ENCODE assay signal across 7 cellular contexts in the genomic region with DNA sequence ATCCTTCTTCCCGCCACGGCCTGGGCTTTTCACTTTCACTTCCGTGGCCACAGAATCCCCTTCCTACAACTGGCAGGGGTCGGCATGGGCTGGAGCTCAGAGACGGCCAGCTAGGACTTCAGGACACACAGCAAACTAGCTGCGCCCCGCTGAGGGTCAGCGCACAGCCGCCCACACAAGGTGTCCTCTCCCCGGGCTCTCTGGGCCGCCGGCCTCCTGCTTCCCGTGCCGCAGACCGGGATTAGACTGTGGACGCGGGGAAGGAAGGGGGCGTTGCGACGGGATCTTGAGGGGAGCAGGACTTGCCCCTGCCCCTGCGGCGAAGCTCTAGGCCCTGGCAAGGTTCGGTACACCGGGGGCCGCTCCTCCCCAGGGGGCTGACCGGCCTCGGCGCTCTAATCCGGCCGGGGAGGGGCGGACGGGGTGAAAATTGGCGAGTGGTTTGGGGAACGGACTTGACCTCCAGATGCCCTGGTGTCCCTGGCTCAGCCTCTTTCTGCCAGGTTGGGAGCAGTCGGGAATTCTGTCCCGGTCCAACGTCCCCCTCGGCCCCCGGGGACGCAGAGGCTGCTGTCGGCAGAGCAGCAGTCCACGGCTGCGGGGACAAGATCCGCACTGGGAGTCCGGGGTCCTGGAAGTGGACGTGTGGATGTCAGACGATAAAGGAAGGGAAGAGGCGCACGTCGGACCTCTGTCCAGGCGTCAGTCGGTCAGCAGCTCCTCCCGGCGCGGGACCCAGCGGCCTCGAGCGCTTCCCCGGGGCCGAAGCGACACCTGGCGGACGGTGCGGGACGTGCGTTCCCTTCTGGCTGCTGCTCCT. TPM values are rescaled to one million over a fixed set of nuclear protein-coding genes. Genes with fewer than 3 reads are reported as not detected.
DNase-seq lines count a peak whose midpoint lies in the region; ATAC-seq and TF ChIP-seq lines count a peak whose summit lies in the region.

No MANE protein-coding gene starts in this region.

- H3K4me3 ChIP-seq in fibroblast of villous mesenchyme (ENCODE audit: low read depth, low read length) = no peak overlapping the region

- ATAC-seq in stimulated activated naive CD8-positive, alpha-beta T cell treated with anti-CD3 and anti-CD28 coated beads, Interleukin-15, Interleukin-2, amounts not matched to agents 100 U/mL and 50 U/mL, for 24 hours = peak; percentile 62

- no peaks in the 10 kb centered on the region for H3K9me3 Mint-ChIP-seq in neural crest cell

- H3K27ac Mint-ChIP-seq in neural crest cell (ENCODE audit: unreplicated experiment) = no peak overlapping the region

- H3K4me1 Mint-ChIP-seq in neural crest cell = peaks cover 38% of the 10 kb centered on the region

- H3K4me3 Mint-ChIP-seq in neural crest cell = peak overlapping the region; percentile 86

- H3K36me3 Mint-ChIP-seq in neural crest cell (ENCODE audit: low read depth) = no peaks in the 10 kb centered on the region

- peak; percentile 40 for DNase-seq in HS-27A (ENCODE audit: low read depth)
- peak; percentile 56 for DNase-seq in RPMI7951 (ENCODE audit: low read depth)
- peak; percentile 92 for DNase-seq in activated effector memory CD4-positive, alpha-beta T cell treated with anti-CD3 and anti-CD28 coated beads, Interleukin-2, amount 50 U/mL, for 16 hours
- DNase-seq in fibroblast of villous mesenchyme (ENCODE audit: low read depth) = peak; percentile 70
- peak; percentile 96 for DNase-seq in neural crest cell (ENCODE audit: low read depth, low spot score)
- DNase-seq in stimulated activated naive CD8-positive, alpha-beta T cell treated with anti-CD3 and anti-CD28 coated beads, Interleukin-15, Interleukin-2, amounts not matched to agents 100 U/mL and 50 U/mL, for 24 hours = peak; percentile 90

- H3K27me3 Mint-ChIP-seq in neural crest cell (ENCODE audit: low read depth) = peaks cover 55% of the 10 kb centered on the region

- TF ChIP-seq CTCF in GM12874 (IDR thresholded peaks at IDR 0.05; ENCODE audit: insufficient read depth, low read depth, low read length) (peak; percentile 98), fibroblast of villous mesenchyme (IDR thresholded peaks at IDR 0.05; ENCODE audit: insufficient read depth, low read depth, low read length) (peak; percentile 83), neural crest cell (conservative IDR thresholded peaks at IDR 0.05) (peak; percentile 94)

RNA-seq across cellular contexts. Expression of a gene that starts 1.8 kb away (rescaled TPM):
- not detected in 2 replicates for total RNA-seq in RPMI7951 (2014; rRNA removed; shearing (Covaris generic))
- total RNA-seq in fibroblast of villous mesenchyme (not detected in 2 replicates), neural crest cell (112 and 115 TPM in 2 replicates)

RNA-seq across cellular contexts. Expression of a gene that starts 20.6 kb away (rescaled TPM):
- total RNA-seq in RPMI7951 (2014; rRNA removed; shearing (Covaris generic)) = 27.6 and 37.6 TPM in 2 replicates
- total RNA-seq in fibroblast of villous mesenchyme (14.7 and 14.8 TPM in 2 replicates), neural crest cell (22.7 and 23.8 TPM in 2 replicates)

RNA-seq across cellular contexts. Expression of a gene that starts 29.0 kb away (rescaled TPM):
- 213 and 217 TPM in 2 replicates for total RNA-seq in RPMI7951 (2014; rRNA removed; shearing (Covaris generic))
- total RNA-seq in fibroblast of villous mesenchyme (70.8 and 102 TPM in 2 replicates), neural crest cell (92.1 and 102 TPM in 2 replicates)

RNA-seq across cellular contexts. Expression of a gene that starts 37.6 kb away (rescaled TPM):
- not detected in 2 replicates for total RNA-seq in RPMI7951 (2014; rRNA removed; shearing (Covaris generic))
- total RNA-seq in fibroblast of villous mesenchyme = 0.32 TPM in 1 of 2 replicates, not detected in the other
- total RNA-seq in neural crest cell = 0.68 TPM in 1 of 2 replicates, not detected in the other

RNA-seq across cellular contexts. Expression of a gene that starts 46.3 kb away (rescaled TPM):
- total RNA-seq in RPMI7951 (2014; rRNA removed; shearing (Covaris generic)) = 69.6 and 93.2 TPM in 2 replicates
- total RNA-seq in fibroblast of villous mesenchyme = 71.7 and 76.7 TPM in 2 replicates
- total RNA-seq in neural crest cell = 107 and 108 TPM in 2 replicates

Comparison
In these comparisons a context has a peak if more than half of its experiments do, and no peak if none do; other contexts are left out.
1. DNase-seq: peak in every context shown above with its lines; median percentile 96 in neural crest cell; 92 in activated effector memory CD4-positive, alpha-beta T cell treated with anti-CD3 and anti-CD28 coated beads, Interleukin-2, amount 50 U/mL, for 16 hours; 90 in stimulated activated naive CD8-positive, alpha-beta T cell treated with anti-CD3 and anti-CD28 coated beads, Interleukin-15, Interleukin-2, amounts not matched to agents 100 U/mL and 50 U/mL, for 24 hours; 70 in fibroblast of villous mesenchyme; 56 in RPMI7951; 40 in HS-27A.
2. RNA of a gene that starts 1.8 kb away (total RNA-seq): 112 to 115 TPM in neural crest cell; not detected in RPMI7951 and not detected in fibroblast of villous mesenchyme; every median in the first group is over 100 times any median in the second.
3. Peak in every context shown above with its lines, with median percentiles within 50 percentile points of each other: CTCF ChIP-seq.